In the genomic region with DNA sequence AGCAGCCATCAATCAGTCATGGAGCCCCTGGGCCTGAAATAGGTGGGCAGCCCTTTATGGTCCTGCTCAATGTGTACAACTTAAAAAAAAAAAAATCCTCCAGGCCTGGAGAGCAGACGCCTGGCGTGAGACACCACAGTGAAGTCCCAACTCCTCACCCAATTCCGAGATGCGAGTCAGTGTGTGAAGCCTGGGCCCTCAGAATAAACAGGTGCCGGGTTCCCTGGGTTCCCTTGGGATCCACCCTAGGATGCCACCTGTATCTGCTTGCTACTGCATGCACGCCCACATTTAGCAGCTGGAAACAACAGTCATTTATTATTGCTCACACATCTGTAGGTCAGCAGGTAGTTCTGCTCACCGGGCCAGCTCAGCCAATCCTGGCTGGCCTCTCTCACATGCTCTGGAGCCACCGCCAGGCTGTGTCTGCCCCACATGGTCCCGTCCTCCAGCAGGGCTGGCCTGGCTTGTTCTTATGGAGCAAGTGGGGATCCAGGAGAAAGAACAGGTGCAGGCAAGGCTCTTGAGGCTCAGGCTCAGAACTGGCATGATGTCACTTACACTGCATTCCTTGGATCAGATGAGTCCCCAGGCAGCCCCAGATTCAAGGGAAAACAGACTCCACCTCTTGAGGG, we compare ENCODE assay signal across 26 cellular contexts.
"Had no signal": no experiment of that assay in that cellular context is flagged by ENCODE, and none has a peak within 500 bp of the region (broad histone marks: within the 10 kb centered on the region; RNA-seq: fewer than 3 reads in every experiment).

No MANE protein-coding gene starts in this region.

- H3K4me3 ChIP-seq: breast epithelium, SJCRH30 had no signal

- H3K36me3 Mint-ChIP-seq: activated naive CD4-positive, alpha-beta T cell treated with anti-CD3 and anti-CD28 coated beads, Interleukin-2, amount 10 ng/mL, durations not matched to agents 7 days and 5 days; activated naive CD8-positive, alpha-beta T cell treated with anti-CD3 and anti-CD28 coated beads for 36 hours had no signal

- H3K4me1 Mint-ChIP-seq: activated CD4-positive, alpha-beta memory T cell treated with anti-CD3 and anti-CD28 coated beads, Interleukin-2, amount 10 ng/mL, durations not matched to agents 7 days and 5 days; activated naive CD4-positive, alpha-beta T cell treated with anti-CD3 and anti-CD28 coated beads, Interleukin-2, amount 10 ng/mL, durations not matched to agents 7 days and 5 days; activated naive CD8-positive, alpha-beta T cell treated with anti-CD3 and anti-CD28 coated beads for 36 hours had no signal

- H3K27me3 ChIP-seq: SJCRH30 had no signal

- ATAC-seq: activated T-cell treated with anti-CD3 and anti-CD28 coated beads, Interleukin-2, amount 50 U/mL, for 72 hours; Panc1; Right ventricle myocardium inferior had no signal

- H3K9me3 Mint-ChIP-seq: activated CD4-positive, alpha-beta memory T cell treated with anti-CD3 and anti-CD28 coated beads, Interleukin-2, amount 10 ng/mL, durations not matched to agents 7 days and 5 days; activated naive CD4-positive, alpha-beta T cell treated with anti-CD3 and anti-CD28 coated beads, Interleukin-2, amount 10 ng/mL, durations not matched to agents 7 days and 5 days; activated naive CD8-positive, alpha-beta T cell treated with anti-CD3 and anti-CD28 coated beads for 36 hours; activated T-helper 2 cell treated with anti-CD3 and anti-CD28 coated beads, Interferon-gamma antibody, Interleukin-2, Interleukin-4, amounts not matched to agents 10 μg/mL and 5 μg/mL and 100 μg/mL, durations not matched to agents 14 hours and 24 hours and 36 hours had no signal

- H3K27ac ChIP-seq: breast epithelium, KMS-11, SJCRH30, VCaP had no signal

- H3K4me3 Mint-ChIP-seq: activated CD4-positive, alpha-beta memory T cell treated with anti-CD3 and anti-CD28 coated beads, Interleukin-2, amount 10 ng/mL, durations not matched to agents 7 days and 5 days; activated naive CD4-positive, alpha-beta T cell treated with anti-CD3 and anti-CD28 coated beads, Interleukin-2, amount 10 ng/mL, durations not matched to agents 7 days and 5 days; activated naive CD8-positive, alpha-beta T cell treated with anti-CD3 and anti-CD28 coated beads for 36 hours; activated T-cell treated with anti-CD3 and anti-CD28 coated beads, Interleukin-2, amount 50 U/mL, for 72 hours had no signal

- H3K4me1 ChIP-seq: breast epithelium, SJCRH30 had no signal

- H3K9me3 ChIP-seq: SJCRH30, SK-N-SH had no signal

- H3K27me3 Mint-ChIP-seq: activated CD4-positive, alpha-beta memory T cell treated with anti-CD3 and anti-CD28 coated beads, Interleukin-2, amount 10 ng/mL, durations not matched to agents 7 days and 5 days had no signal

- H3K27ac Mint-ChIP-seq: activated CD4-positive, alpha-beta memory T cell treated with anti-CD3 and anti-CD28 coated beads, Interleukin-2, amount 10 ng/mL, durations not matched to agents 7 days and 5 days; activated naive CD4-positive, alpha-beta T cell treated with anti-CD3 and anti-CD28 coated beads, Interleukin-2, amount 10 ng/mL, durations not matched to agents 7 days and 5 days; activated naive CD8-positive, alpha-beta T cell treated with anti-CD3 and anti-CD28 coated beads for 36 hours; activated T-cell treated with anti-CD3 and anti-CD28 coated beads, Interleukin-2, amount 50 U/mL, for 72 hours; activated T-helper 2 cell treated with anti-CD3 and anti-CD28 coated beads, Interferon-gamma antibody, Interleukin-2, Interleukin-4, amounts not matched to agents 10 μg/mL and 5 μg/mL and 100 μg/mL, durations not matched to agents 14 hours and 24 hours and 36 hours had no signal

- H3K36me3 ChIP-seq: breast epithelium, SJCRH30 had no signal

- DNase-seq: activated CD4-positive, alpha-beta memory T cell treated with anti-CD3 and anti-CD28 coated beads, Interleukin-2, amount 10 ng/mL, durations not matched to agents 7 days and 5 days; activated CD4-positive, alpha-beta T cell treated with anti-CD3 and anti-CD28 coated beads, Interleukin-2, amount 50 U/mL, for 1 hour; activated CD4-positive, CD25-positive, alpha-beta regulatory T cell; activated gamma-delta T cell treated with Interleukin-2 at 50 U/mL for 16 hours; activated naive CD4-positive, alpha-beta T cell treated with anti-CD3 and anti-CD28 coated beads, Interleukin-2, amount 10 ng/mL, durations not matched to agents 7 days and 5 days; activated naive CD8-positive, alpha-beta T cell treated with anti-CD3 and anti-CD28 coated beads for 36 hours; activated T-cell treated with anti-CD3 and anti-CD28 coated beads for 4 hours; activated T-cell treated with anti-CD3 and anti-CD28 coated beads, Interleukin-2, amount 50 U/mL, for 72 hours; caudate nucleus; NCI-H1092; NCI-H1417; NCI-H1694; NCI-H2081; NCI-H446; NCI-H69; NK-92 treated with Interleukin-12 subunit alpha and Interleukin-12 subunit beta, amount 100 ng/mL, for 24 hours; OCI-M1; SK-N-SH; T-helper 1 cell had no signal
